In the genomic region with DNA sequence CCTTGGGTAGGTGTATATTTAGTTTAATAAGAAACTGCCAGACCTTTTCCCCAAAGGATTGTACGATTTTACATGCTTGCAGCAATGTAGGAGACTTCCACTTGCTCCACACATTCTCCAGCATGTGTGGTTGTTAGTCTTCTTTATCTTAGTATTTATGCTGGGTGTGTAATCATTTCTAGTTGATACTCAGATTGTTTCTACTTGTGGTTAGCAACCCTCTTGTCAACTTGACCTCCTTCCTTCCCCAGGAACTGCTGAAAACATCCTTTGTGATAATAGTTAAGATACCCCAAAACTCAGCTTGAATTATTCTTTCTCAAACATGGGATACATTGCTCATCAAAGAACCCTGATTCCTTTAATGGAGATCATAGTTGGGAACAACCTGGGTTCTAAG, we compare ENCODE assay signal across 21 cellular contexts.
"Had no signal": no experiment of that assay in that cellular context is flagged by ENCODE, and none has a peak within 500 bp of the region (broad histone marks: within the 10 kb centered on the region; RNA-seq: fewer than 3 reads in every experiment).

No MANE protein-coding gene starts in this region.

- H3K27me3 ChIP-seq: adrenal gland, ascending aorta, heart right ventricle, sigmoid colon, upper lobe of left lung had no signal

- H3K36me3 ChIP-seq: adrenal gland, thoracic aorta had no signal

- H3K9me3 ChIP-seq: adrenal gland, ascending aorta, lower lobe of right lung, sigmoid colon, thoracic aorta, upper lobe of left lung had no signal

- H3K4me1 ChIP-seq: ascending aorta, heart right ventricle, lower lobe of right lung, upper lobe of left lung had no signal

- FAIRE-seq: colon had no signal

- H3K27ac Mint-ChIP-seq: activated CD4-positive, alpha-beta T cell treated with anti-CD3 and anti-CD28 coated beads, Interleukin-2, amount 10 ng/mL, durations not matched to agents 7 days and 5 days; activated CD8-positive, alpha-beta T cell treated with anti-CD3 and anti-CD28 coated beads for 36 hours; activated naive CD8-positive, alpha-beta T cell had no signal

- H3K27ac ChIP-seq: adrenal gland, ascending aorta, heart right ventricle, lower lobe of right lung, sigmoid colon, thoracic aorta, upper lobe of left lung had no signal

- H3K27me3 Mint-ChIP-seq: activated CD4-positive, alpha-beta T cell treated with anti-CD3 and anti-CD28 coated beads, Interleukin-2, amount 10 ng/mL, durations not matched to agents 7 days and 5 days; activated CD8-positive, alpha-beta T cell treated with anti-CD3 and anti-CD28 coated beads for 36 hours; activated naive CD8-positive, alpha-beta T cell; naive B cell had no signal

- ATAC-seq: activated CD8-positive, alpha-beta T cell treated with anti-CD3 and anti-CD28 coated beads for 36 hours; heart right ventricle; left lobe of liver; lower lobe of right lung had no signal

- DNase-seq: activated CD4-positive, alpha-beta T cell treated with anti-CD3 and anti-CD28 coated beads, Interleukin-2, amount 10 ng/mL, durations not matched to agents 7 days and 5 days; activated CD8-positive, alpha-beta T cell treated with anti-CD3 and anti-CD28 coated beads for 36 hours; activated naive CD4-positive, alpha-beta T cell; activated T-cell treated with anti-CD3 and anti-CD28 coated beads, Interleukin-2, amount 50 U/mL, for 1 hour; adrenal gland; central memory CD4-positive, alpha-beta T cell; foreskin fibroblast; heart right ventricle; lower lobe of right lung; naive B cell; sigmoid colon; stimulated activated CD4-positive, alpha-beta T cell treated with anti-CD3 and anti-CD28 coated beads, Interleukin-2, amount 100 ng/mL, for 48 hours; stimulated activated CD8-positive, alpha-beta memory T cell treated with anti-CD3 and anti-CD28 coated beads, Interleukin-4, amount 100 ng/mL, for 48 hours; stimulated activated naive CD4-positive, alpha-beta T cell; T1000; upper lobe of left lung had no signal

- H3K4me1 Mint-ChIP-seq: naive B cell had no signal

- H3K4me3 ChIP-seq: adrenal gland, ascending aorta, heart right ventricle, lower lobe of right lung, sigmoid colon, thoracic aorta, upper lobe of left lung had no signal

- H3K4me3 Mint-ChIP-seq: activated CD4-positive, alpha-beta T cell treated with anti-CD3 and anti-CD28 coated beads, Interleukin-2, amount 10 ng/mL, durations not matched to agents 7 days and 5 days; activated CD8-positive, alpha-beta T cell treated with anti-CD3 and anti-CD28 coated beads for 36 hours; activated naive CD8-positive, alpha-beta T cell; naive B cell had no signal
